Comparison of ENCODE assay signal across 17 cellular contexts in genomic region chr20:61712632-61713031, GRCh38.
DNase-seq lines count a peak whose midpoint lies in the region; ATAC-seq and TF ChIP-seq lines count a peak whose summit lies in the region.
"Had no signal": no experiment of that assay in that cellular context is flagged by ENCODE, and none has a peak within 500 bp of the region (broad histone marks: within the 10 kb centered on the region; RNA-seq: fewer than 3 reads in every experiment).

No MANE protein-coding gene starts in this region.

- H3K27me3 ChIP-seq in A673 (replicated peaks; ENCODE audit: insufficient read depth, low read depth, low read length, poor library complexity) (no peaks in the 10 kb centered on the region), H9 (ENCODE audit: insufficient read depth, low read length) (no peaks in the 10 kb centered on the region; the same call in 1 of the 2 replicates), RWPE2 (ENCODE audit: insufficient read depth, poor library complexity, severe bottlenecking) (no peaks in the 10 kb centered on the region), iPS DF 6.9 (ENCODE audit: control insufficient read depth, insufficient read depth, low read length) (no peaks in the 10 kb centered on the region)
- H3K27me3 ChIP-seq in CD8-positive, alpha-beta memory T cell (ENCODE audit: insufficient read depth, low read length, poor library complexity, severe bottlenecking) = no peaks in the 10 kb centered on the region
- H3K27me3 ChIP-seq: BE2C had no signal

- H3K56ac ChIP-seq in H9 (ENCODE audit: insufficient read length, low read depth, low read length) = no peak overlapping the region

- ATAC-seq in RWPE2 (ENCODE audit: low read depth) = peak; percentile 35
- ATAC-seq: HCT116, HepG2 had no signal

- no peak overlapping the region for H4K8ac ChIP-seq in H9 (replicated peaks; ENCODE audit: insufficient read length, low read depth, low read length)

- TF ChIP-seq CTCF in A673 (conservative IDR thresholded peaks at IDR 0.05; ENCODE audit: low read depth, low read length) = no peak
- no peak for TF ChIP-seq CTCF in H9 (conservative IDR thresholded peaks at IDR 0.05)
- TF ChIP-seq CTCF in RWPE2 (IDR thresholded peaks at IDR 0.05; ENCODE audit: poor library complexity, severe bottlenecking) = no peak
- no peak for TF ChIP-seq CTCF in mesothelial cell of epicardium (IDR thresholded peaks at IDR 0.05; ENCODE audit: unreplicated experiment)

- H2BK15ac ChIP-seq in H9 (ENCODE audit: low read depth, low read length) = no peak overlapping the region

- H2BK5ac ChIP-seq in H9 (ENCODE audit: insufficient read length, low read length) = no peak overlapping the region

- H2AK5ac ChIP-seq in H9 (ENCODE audit: insufficient read length, low read length) = no peak overlapping the region

- peaks cover 68% of the 10 kb centered on the region for H3K27me3 Mint-ChIP-seq in H9 (ENCODE audit: low read depth)
- H3K27me3 Mint-ChIP-seq in CD8-positive, alpha-beta memory T cell = no peaks in the 10 kb centered on the region
- peaks cover 17% of the 10 kb centered on the region for H3K27me3 Mint-ChIP-seq in mesothelial cell of epicardium (ENCODE audit: low read depth)

- H3K4me1 ChIP-seq in A673 (ENCODE audit: insufficient read depth, low read length, poor library complexity, severe bottlenecking) (no peaks in the 10 kb centered on the region), H9 (ENCODE audit: insufficient read depth, low read length) (no peaks in the 10 kb centered on the region), RWPE2 (ENCODE audit: insufficient read depth, poor library complexity, severe bottlenecking) (no peaks in the 10 kb centered on the region), iPS DF 6.9 (ENCODE audit: control insufficient read depth, insufficient read depth, low read length) (no peaks in the 10 kb centered on the region)
- H3K4me1 ChIP-seq in CD8-positive, alpha-beta memory T cell (ENCODE audit: insufficient read depth, low read length) = no peaks in the 10 kb centered on the region
- H3K4me1 ChIP-seq: BE2C, Caco-2 had no signal

- H3K9ac ChIP-seq in H9 (ENCODE audit: extremely low read depth, insufficient read length, low read length) = no peak overlapping the region
- H3K9ac ChIP-seq: GM23248 had no signal

- H4K20me1 ChIP-seq in H9 (ENCODE audit: control insufficient read depth, insufficient read depth, insufficient read length) = no peaks in the 10 kb centered on the region

- H3K9me3 ChIP-seq in A673 (ENCODE audit: low read depth, low read length, poor library complexity, severe bottlenecking) (no peaks in the 10 kb centered on the region), H9 (ENCODE audit: control insufficient read depth, low read depth, low read length) (no peaks in the 10 kb centered on the region), RWPE2 (ENCODE audit: severe bottlenecking) (peaks cover 2% of the 10 kb centered on the region), iPS DF 6.9 (ENCODE audit: control insufficient read depth, insufficient read depth, low read length) (no peaks in the 10 kb centered on the region)
- H3K9me3 ChIP-seq in CD8-positive, alpha-beta memory T cell (ENCODE audit: low read length) = no peaks in the 10 kb centered on the region
- H3K9me3 ChIP-seq: BE2C had no signal

- H3K4me3 Mint-ChIP-seq in H9 = no peak overlapping the region
- H3K4me3 Mint-ChIP-seq in CD8-positive, alpha-beta memory T cell = no peak overlapping the region
- no peak overlapping the region for H3K4me3 Mint-ChIP-seq in mesothelial cell of epicardium
- H3K4me3 Mint-ChIP-seq: CD4-positive, CD25-positive, alpha-beta regulatory T cell; IgD-negative memory B cell had no signal

- DNase-seq in A673 (ENCODE audit: low spot score) (peak; percentile 39), H9 (no peak), RWPE2 (ENCODE audit: low spot score) (no peak), iPS DF 6.9 (ENCODE audit: low read depth, low spot score) (no peak), mesothelial cell of epicardium (ENCODE audit: low spot score in 2 of 2, unreplicated experiment in 2 of 2) (no peak)
- no peak for DNase-seq in stimulated activated CD4-positive, alpha-beta T cell treated with anti-CD3 and anti-CD28 coated beads, Interleukin-15, amount 100 ng/mL, for 24 hours
- no peak for DNase-seq in CD8-positive, alpha-beta memory T cell
- DNase-seq: ACHN; BE2C; Caco-2; CD4-positive, CD25-positive, alpha-beta regulatory T cell; GF-D8; GM23248; KBM-7 had no signal

- H3K14ac ChIP-seq in H9 (ENCODE audit: insufficient read depth, low read length) = no peak overlapping the region

- POLR2A ChIA-PET in A673 (lab: Charles Lee; ENCODE audit: low non-redundant PET) = no interaction called here
- POLR2A ChIA-PET in CD8-positive, alpha-beta memory T cell (lab: Charles Lee) = no interaction called here

- no peaks in the 10 kb centered on the region for H3K36me3 ChIP-seq in A673 (ENCODE audit: insufficient read depth, low read length, poor library complexity, severe bottlenecking)
- H3K36me3 ChIP-seq in RWPE2 (ENCODE audit: low read depth) = no peaks in the 10 kb centered on the region
- H3K36me3 ChIP-seq in iPS DF 6.9 (ENCODE audit: control insufficient read depth, insufficient read depth, low read length) = no peaks in the 10 kb centered on the region
- no peaks in the 10 kb centered on the region for H3K36me3 ChIP-seq in CD8-positive, alpha-beta memory T cell (ENCODE audit: insufficient read depth, low read length)
- H3K36me3 ChIP-seq: BE2C had no signal

- H3K27ac Mint-ChIP-seq in H9 (peak overlapping the region in 2 of 3 experiments; percentile 14 to 15; a peak in 1 of 7 replicates), mesothelial cell of epicardium (no peak overlapping the region)
- H3K27ac Mint-ChIP-seq in CD8-positive, alpha-beta memory T cell = no peak overlapping the region
- H3K27ac Mint-ChIP-seq: CD4-positive, CD25-positive, alpha-beta regulatory T cell; IgD-negative memory B cell had no signal

- no CpG with 5 or more reads among the region's 8 CpGs for WGBS in H9 (ENCODE audit: extremely low coverage, insufficient read length, low lambda C conversion rate)
- no CpG with 5 or more reads among the region's 8 CpGs for WGBS in iPS DF 6.9 (ENCODE audit: insufficient coverage, insufficient read length)

- no peak overlapping the region for H3K23ac ChIP-seq in H9 (ENCODE audit: insufficient read length, low read depth, low read length)

- H3K4me1 Mint-ChIP-seq in H9 = peaks cover 0 to 5% of the 10 kb centered on the region in 2 experiments; a peak in 1 of 4 replicates
- peaks cover 0 to 4% (median 0%) of the 10 kb centered on the region in 3 donors for H3K4me1 Mint-ChIP-seq in CD8-positive, alpha-beta memory T cell
- H3K4me1 Mint-ChIP-seq in mesothelial cell of epicardium = no peaks in the 10 kb centered on the region
- H3K4me1 Mint-ChIP-seq: CD4-positive, CD25-positive, alpha-beta regulatory T cell; IgD-negative memory B cell had no signal

- H3K4ac ChIP-seq in H9 (ENCODE audit: low read depth, low read length) = no peak overlapping the region

- no peaks in the 10 kb centered on the region for H3K23me2 ChIP-seq in H9 (ENCODE audit: insufficient read length, low read depth, low read length, poor library complexity, severe bottlenecking)

- H3K9me3 Mint-ChIP-seq in H9 (peaks cover 13 to 15% of the 10 kb centered on the region in 2 experiments; a peak in 4 of 5 replicates), mesothelial cell of epicardium (no peaks in the 10 kb centered on the region)
- peaks cover 0 to 1% (median 0%) of the 10 kb centered on the region in 5 donors for H3K9me3 Mint-ChIP-seq in CD8-positive, alpha-beta memory T cell

- no peak overlapping the region for H3K4me2 ChIP-seq in H9 (ENCODE audit: insufficient read depth, insufficient read length, low read length)

- peaks cover 0 to 5% (median 0%) of the 10 kb centered on the region in 3 experiments; a peak in 1 of 7 replicates for H3K36me3 Mint-ChIP-seq in H9 (ENCODE audit: insufficient read depth in 1 of 3, low read depth in 3 of 3)
- peaks cover 0 to 1% (median 0%) of the 10 kb centered on the region in 3 donors for H3K36me3 Mint-ChIP-seq in CD8-positive, alpha-beta memory T cell
- no peaks in the 10 kb centered on the region for H3K36me3 Mint-ChIP-seq in mesothelial cell of epicardium
- H3K36me3 Mint-ChIP-seq: CD4-positive, CD25-positive, alpha-beta regulatory T cell; IgD-negative memory B cell had no signal

- no TSS peak for BruUV-seq in A673 (replicated peaks; lab: Mats Ljungman, UMichigan)

- no peak overlapping the region for H2BK20ac ChIP-seq in H9 (ENCODE audit: low read depth, low read length, poor library complexity, severe bottlenecking)

- H3T11ph ChIP-seq in H9 (ENCODE audit: low read length) = no peak overlapping the region

- H3K18ac ChIP-seq in H9 (ENCODE audit: insufficient read length, low read depth, low read length) = no peak overlapping the region

- no peak overlapping the region for H2BK12ac ChIP-seq in H9 (ENCODE audit: insufficient read length, low read depth, low read length)

- no peaks in the 10 kb centered on the region for H3K79me2 ChIP-seq in H9 (ENCODE audit: insufficient read depth, low read length)

- H4K91ac ChIP-seq in H9 (ENCODE audit: insufficient read length, low read depth, low read length) = no peak overlapping the region

- no peak overlapping the region for H3K4me3 ChIP-seq in A673 (ENCODE audit: low read depth, low read length, poor library complexity, severe bottlenecking)
- no peak overlapping the region for H3K4me3 ChIP-seq in RWPE2 (ENCODE audit: severe bottlenecking)
- peak overlapping the region; percentile 10; the same call in 1 of the 2 replicates for H3K4me3 ChIP-seq in iPS DF 6.9 (ENCODE audit: low read length)
- no peak overlapping the region for H3K4me3 ChIP-seq in CD8-positive, alpha-beta memory T cell (ENCODE audit: low read length)
- H3K4me3 ChIP-seq: GM23248 had no signal

- no peak overlapping the region for H2BK120ac ChIP-seq in H9 (ENCODE audit: low read depth, low read length, poor library complexity, severe bottlenecking)

- CTCF ChIA-PET in A673 (lab: Charles Lee) = no interaction called here
- CTCF ChIA-PET in CD8-positive, alpha-beta memory T cell (lab: Charles Lee) = no interaction called here

- no peak overlapping the region for H2AFZ ChIP-seq in H9 (ENCODE audit: low read length)
- H2AFZ ChIP-seq: GM23248 had no signal

- no peaks in the 10 kb centered on the region for H3K79me1 ChIP-seq in H9 (ENCODE audit: insufficient read depth, low read depth, low read length, poor library complexity, severe bottlenecking)

- intact Hi-C loops in A673 (cut with micrococcal nuclease; ENCODE audit: unreplicated experiment) = no loop called here

- H4K5ac ChIP-seq in H9 (ENCODE audit: insufficient read length, low read depth, low read length) = no peak overlapping the region

- H3K27ac ChIP-seq in A673 (ENCODE audit: low read depth, low read length, poor library complexity, severe bottlenecking) (no peak overlapping the region), H9 (ENCODE audit: insufficient read length, low read depth, low read length) (no peak overlapping the region), RWPE2 (ENCODE audit: poor library complexity, severe bottlenecking) (no peak overlapping the region), iPS DF 6.9 (ENCODE audit: low read length) (no peak overlapping the region)
- H3K27ac ChIP-seq in CD8-positive, alpha-beta memory T cell (ENCODE audit: low read depth, low read length) = no peak overlapping the region
- H3K27ac ChIP-seq: GM23248 had no signal

Comparison
In these comparisons a context has a peak if more than half of its experiments do, and no peak if none do; other contexts are left out.
1. H3K27ac Mint-ChIP-seq: peak in H9 (2 of 3); none in CD8-positive, alpha-beta memory T cell (0 of 8) and mesothelial cell of epicardium (single experiment).